ENCODE assay signal across 8 cellular contexts in the genomic region with DNA sequence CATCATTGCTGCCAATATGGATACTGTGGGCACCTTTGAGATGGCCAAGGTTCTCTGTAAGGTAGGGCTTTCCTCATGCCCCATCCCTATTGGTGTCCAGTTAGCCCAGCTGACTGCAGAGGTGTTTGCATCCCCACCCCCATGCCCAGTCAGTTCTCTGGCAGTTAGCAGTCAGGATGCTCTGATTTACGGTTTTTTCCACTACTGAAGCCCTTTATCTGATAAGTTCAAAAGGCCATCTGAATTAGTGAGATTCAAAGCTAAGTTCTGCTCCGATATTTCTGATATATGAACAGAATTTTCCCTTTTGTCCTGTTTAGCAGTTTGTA. TPM values are rescaled to one million over a fixed set of nuclear protein-coding genes. Genes with fewer than 3 reads are reported as not detected.
DNase-seq lines count a peak whose midpoint lies in the region; ATAC-seq, FAIRE-seq and TF ChIP-seq lines count a peak whose summit lies in the region.

No MANE protein-coding gene starts in this region.

- ATAC-seq in GM12878 (peak; percentile 25), GM19397 (IDR thresholded peaks at IDR 0.05; ENCODE audit: unreplicated experiment) (no peak), HG02798 (IDR thresholded peaks at IDR 0.05; ENCODE audit: poor library complexity, unreplicated experiment) (no peak)

- DNase-seq in left ventricle myocardium inferior (no peak), cardiac septum (ENCODE audit: low spot score) (no peak), GM12878 (ENCODE audit: low read depth, low spot score) (no peak), mesenteric fat pad (ENCODE audit: low spot score) (peak; percentile 55), retina (no peak), AML-193 (lab: John Stamatoyannopoulos, UW) (no peak)

- H3K27ac ChIP-seq in left ventricle myocardium inferior (replicated peaks) (peak overlapping the region; percentile 97), GM12878 (ENCODE audit: control insufficient read depth, insufficient read depth) (peak overlapping the region; percentile 84; the same call in 1 of the 2 replicates)

- in situ Hi-C loops in GM12878 (cut with MboI): no loop called here

- intact Hi-C loops in left ventricle myocardium inferior (cut with micrococcal nuclease): no loop called here
- intact Hi-C loops in cardiac septum (cut with DNase I): no loop called here
- intact Hi-C loops in GM12878 (cut with micrococcal nuclease; ENCODE audit: unreplicated experiment): no loop called here

- BruUV-seq in GM12878 (replicated peaks; lab: Mats Ljungman, UMichigan): no TSS peak

- peak overlapping the region; percentile 93 for H3K4me2 ChIP-seq in GM12878 (ENCODE audit: control insufficient read depth, insufficient read depth)

- H3K9ac ChIP-seq in GM12878 (ENCODE audit: control insufficient read depth, insufficient read depth, low read length): peak overlapping the region; percentile 92

- WGBS in GM12878 (ENCODE audit: insufficient coverage, insufficient replicate concordance, low lambda C conversion rate, missing lambda C conversion rate): 79% methylated on average over 2 of the region's 2 CpGs

- RAD21 ChIA-PET in GM12878 (lab: Charles Lee; ENCODE audit: unreplicated experiment): interaction anchor here (2.3 kb wide), 1 partner anchor 9 kb away, joined by 13 read pairs; a partner anchor contains a TSS

- FAIRE-seq in GM12878 (lab: Jason Lieb, UNC): no peak

- no peak for TF ChIP-seq RAD21 in GM12878 (IDR thresholded peaks at IDR 0.05; ENCODE audit: insufficient read depth, low read depth, low read length)

- H2AFZ ChIP-seq in GM12878 (ENCODE audit: control insufficient read depth, low read depth, low read length): no peak overlapping the region

- POLR2A ChIA-PET in GM12878 (lab: Charles Lee): interaction anchor here (1.7 to 2.1 kb wide), 2 partner anchors 9 to 37 kb away, joined by 4 to 15 read pairs; a partner anchor contains a TSS

- SMC1A ChIA-PET in GM12878 (lab: Charles Lee; ENCODE audit: uncharacterized antibody, unreplicated experiment): interaction anchor here (0.9 to 2.8 kb wide), 3 partner anchors 9 to 14 kb away, joined by 4 to 12 read pairs (median 6); a partner anchor contains a TSS

- TF ChIP-seq EP300 in GM12878 (IDR thresholded peaks at IDR 0.05; ENCODE audit: borderline replicate concordance in 1 of 2, control insufficient read depth in 1 of 2, low read depth in 2 of 2, low read length in 2 of 2): no peak

- TF ChIP-seq CTCF in left ventricle myocardium inferior (IDR thresholded peaks at IDR 0.05; ENCODE audit: borderline replicate concordance) (no peak), GM12878 (IDR thresholded peaks at IDR 0.05 in 2 of 3, conservative IDR thresholded peaks at IDR 0.05 in 1 of 3; ENCODE audit: control insufficient read depth in 2 of 3, extremely low read depth in 1 of 3, insufficient read depth in 1 of 3, low read depth in 3 of 3, low read length in 3 of 3) (no peak)

- no peaks in the 10 kb centered on the region for H3K9me3 ChIP-seq in left ventricle myocardium inferior (replicated peaks)
- H3K9me3 ChIP-seq in GM12878 (replicated peaks; ENCODE audit: control insufficient read depth, insufficient read depth, low read length): no peaks in the 10 kb centered on the region

- H3K79me2 ChIP-seq in GM12878 (ENCODE audit: control insufficient read depth, insufficient read depth, low read length): peaks cover 35% of the 10 kb centered on the region

- peaks cover 37% of the 10 kb centered on the region for H3K36me3 ChIP-seq in left ventricle myocardium inferior
- H3K36me3 ChIP-seq in GM12878 (ENCODE audit: control insufficient read depth in 2 of 2, insufficient read depth in 2 of 2, low read length in 1 of 2): peaks cover 4 to 28% of the 10 kb centered on the region in 2 experiments

- no peaks in the 10 kb centered on the region for H4K20me1 ChIP-seq in GM12878 (ENCODE audit: control insufficient read depth, insufficient read depth)

- TF ChIP-seq POLR2A in GM12878 (IDR thresholded peaks at IDR 0.05; ENCODE audit: low read depth, low read length): no peak

- H3K4me1 ChIP-seq in left ventricle myocardium inferior (peaks cover 66% of the 10 kb centered on the region), GM12878 (ENCODE audit: control insufficient read depth, insufficient read depth, low read length) (peaks cover 14% of the 10 kb centered on the region)

- H3K27me3 ChIP-seq in left ventricle myocardium inferior (ENCODE audit: low read depth): no peaks in the 10 kb centered on the region
- no peaks in the 10 kb centered on the region for H3K27me3 ChIP-seq in GM12878 (replicated peaks in 1 of 2; ENCODE audit: control insufficient read depth in 2 of 2, insufficient read depth in 2 of 2, low read length in 1 of 2)

- H3K4me3 ChIP-seq in left ventricle myocardium inferior (peak overlapping the region; percentile 90), GM12878 (peak overlapping the region; percentile 87)

- CTCF ChIA-PET in GM12878 (lab: Yijun Ruan, JAX): interaction anchor here (0.7 to 3.0 kb wide), 8 partner anchors 9 to 100 kb away, joined by 3 to 12 read pairs (median 4); a partner anchor contains a TSS

RNA-seq across cellular contexts. Expression of a gene that starts 0.8 kb away (rescaled TPM):
- total RNA-seq in left ventricle myocardium inferior (29.7 TPM), cardiac septum (33.2 TPM), GM12878 (2014; rRNA removed) (61.9 and 62.4 TPM in 2 replicates), GM12878 (2014; rRNA removed; fragmentation: Illumina TruSeq; extraction: Trizol) (58.6 and 61.0 TPM in 2 replicates), GM12878 (2021) (54.7 and 59.8 TPM in 2 replicates), mesenteric fat pad (46.5 TPM)
- total RNA-seq in GM12878 (2013; cell fraction: nucleolus; rRNA removed): 36.5 and 40.3 TPM in 2 replicates
- 62.4 TPM for polyA plus RNA-seq in GM12878 (2011; ENCODE audit: low read depth)
- polyA plus RNA-seq in GM12878 (2011; rRNA removed) (57.3 and 80.3 TPM in 2 replicates), GM12878 (2014; fragmentation: Illumina TruSeq; extraction: Trizol) (65.9 and 97.8 TPM in 2 replicates), GM12878 (2014; fragmentation: Nextera tagmentation; extraction: Ambion mirVana) (10 to 100 TPM; 67.0 to 67.9 TPM), GM12878 (2014; rRNA removed) (40.1 and 55.1 TPM in 2 replicates), GM12878 (2016; fragmentation: Nextera tagmentation; extraction: Ambion mirVana) (10 to 100 TPM; 56.0 to 59.6 TPM)
- 62.4 and 62.5 TPM in 2 replicates for polyA plus RNA-seq in GM12878 (2011; cell fraction: cytosol; rRNA removed)
- 112 and 164 TPM in 2 replicates for polyA plus RNA-seq in GM12878 (2011; cell fraction: nucleus; rRNA removed)
- polyA plus RNA-seq in GM12878 (2012): 66.1 and 80.1 TPM in 2 replicates
- polyA minus RNA-seq in GM12878 (2011; rRNA and poly(A)+ RNA removed): 45.3 and 52.4 TPM in 2 replicates
- polyA minus RNA-seq in GM12878 (2011; cell fraction: cytosol; rRNA and poly(A)+ RNA removed): 9.2 and 14.6 TPM in 2 replicates
- polyA minus RNA-seq in GM12878 (2011; cell fraction: nucleus; rRNA and poly(A)+ RNA removed): 46.7 and 54.3 TPM in 2 replicates

RNA-seq across cellular contexts. Expression of a gene that starts 1.3 kb away (rescaled TPM):
- total RNA-seq in left ventricle myocardium inferior (214 TPM), cardiac septum (167 TPM), GM12878 (2014; rRNA removed) (172 and 220 TPM in 2 replicates), GM12878 (2014; rRNA removed; fragmentation: Illumina TruSeq; extraction: Trizol) (279 and 289 TPM in 2 replicates), GM12878 (2021) (163 and 164 TPM in 2 replicates), mesenteric fat pad (169 TPM)
- total RNA-seq in GM12878 (2013; cell fraction: nucleolus; rRNA removed): 43.8 and 44.2 TPM in 2 replicates
- 316 TPM for polyA plus RNA-seq in GM12878 (2011; ENCODE audit: low read depth)
- polyA plus RNA-seq in GM12878 (2011; rRNA removed) (237 and 279 TPM in 2 replicates), GM12878 (2014; fragmentation: Illumina TruSeq; extraction: Trizol) (298 and 308 TPM in 2 replicates), GM12878 (2014; fragmentation: Nextera tagmentation; extraction: Ambion mirVana) (100 to 1,000 TPM; 838 to 991 TPM), GM12878 (2014; rRNA removed) (265 and 301 TPM in 2 replicates), GM12878 (2016; fragmentation: Nextera tagmentation; extraction: Ambion mirVana) (100 to 1,000 TPM; 307 to 335 TPM)
- 195 and 203 TPM in 2 replicates for polyA plus RNA-seq in GM12878 (2011; cell fraction: cytosol; rRNA removed)
- 94.1 and 130 TPM in 2 replicates for polyA plus RNA-seq in GM12878 (2011; cell fraction: nucleus; rRNA removed)
- 204 and 228 TPM in 2 replicates for polyA plus RNA-seq in GM12878 (2012)
- 66.7 and 78.1 TPM in 2 replicates for polyA minus RNA-seq in GM12878 (2011; rRNA and poly(A)+ RNA removed)
- polyA minus RNA-seq in GM12878 (2011; cell fraction: cytosol; rRNA and poly(A)+ RNA removed): 19.9 and 33.5 TPM in 2 replicates
- polyA minus RNA-seq in GM12878 (2011; cell fraction: nucleus; rRNA and poly(A)+ RNA removed): 20.9 and 30.9 TPM in 2 replicates

RNA-seq across cellular contexts. Expression of a gene that starts 8.9 kb away (rescaled TPM):
- 30.6 TPM for total RNA-seq in left ventricle myocardium inferior
- total RNA-seq in cardiac septum: 42.3 TPM
- 41.1 and 41.5 TPM in 2 replicates for total RNA-seq in GM12878 (2013; cell fraction: nucleolus; rRNA removed)
- 50.9 and 52.5 TPM in 2 replicates for total RNA-seq in GM12878 (2014; rRNA removed)
- 56.5 and 57.9 TPM in 2 replicates for total RNA-seq in GM12878 (2014; rRNA removed; fragmentation: Illumina TruSeq; extraction: Trizol)
- total RNA-seq in GM12878 (2021): 66.6 and 69.5 TPM in 2 replicates
- 29.7 TPM for polyA plus RNA-seq in GM12878 (2011; ENCODE audit: low read depth)
- polyA plus RNA-seq in GM12878 (2011; rRNA removed): 47.5 and 55.8 TPM in 2 replicates
- 39.2 and 41.2 TPM in 2 replicates for polyA plus RNA-seq in GM12878 (2011; cell fraction: cytosol; rRNA removed)
- 62.9 and 84.5 TPM in 2 replicates for polyA plus RNA-seq in GM12878 (2011; cell fraction: nucleus; rRNA removed)
- polyA plus RNA-seq in GM12878 (2012): 35.4 and 42.9 TPM in 2 replicates
- polyA plus RNA-seq in GM12878 (2014; fragmentation: Illumina TruSeq; extraction: Trizol): 71.1 and 71.8 TPM in 2 replicates
- polyA plus RNA-seq in GM12878 (2014; fragmentation: Nextera tagmentation; extraction: Ambion mirVana): 10 to 100 TPM; 27.8 to 58.8 TPM
- 46.8 and 48.9 TPM in 2 replicates for polyA plus RNA-seq in GM12878 (2014; rRNA removed)
- polyA plus RNA-seq in GM12878 (2016; fragmentation: Nextera tagmentation; extraction: Ambion mirVana): 10 to 100 TPM; 77.2 to 77.8 TPM
- polyA minus RNA-seq in GM12878 (2011; rRNA and poly(A)+ RNA removed): 29.3 and 32.5 TPM in 2 replicates
- 11.6 and 12.6 TPM in 2 replicates for polyA minus RNA-seq in GM12878 (2011; cell fraction: cytosol; rRNA and poly(A)+ RNA removed)
- polyA minus RNA-seq in GM12878 (2011; cell fraction: nucleus; rRNA and poly(A)+ RNA removed): 29.9 and 52.8 TPM in 2 replicates
- total RNA-seq in mesenteric fat pad: 73.3 TPM

RNA-seq across cellular contexts. Expression of a gene that starts 17.6 kb away (rescaled TPM):
- 16.6 TPM for total RNA-seq in left ventricle myocardium inferior
- total RNA-seq in cardiac septum: 16.7 TPM
- total RNA-seq in GM12878 (2013; cell fraction: nucleolus; rRNA removed): 9.7 and 15.0 TPM in 2 replicates
- 11.1 and 15.4 TPM in 2 replicates for total RNA-seq in GM12878 (2014; rRNA removed)
- 9.3 and 10.4 TPM in 2 replicates for total RNA-seq in GM12878 (2014; rRNA removed; fragmentation: Illumina TruSeq; extraction: Trizol)
- total RNA-seq in GM12878 (2021): 12.6 and 12.8 TPM in 2 replicates
- 8.8 TPM for polyA plus RNA-seq in GM12878 (2011; ENCODE audit: low read depth)
- 19.3 and 21.9 TPM in 2 replicates for polyA plus RNA-seq in GM12878 (2011; rRNA removed)
- 15.4 and 17.9 TPM in 2 replicates for polyA plus RNA-seq in GM12878 (2011; cell fraction: cytosol; rRNA removed)
- 18.4 and 19.1 TPM in 2 replicates for polyA plus RNA-seq in GM12878 (2011; cell fraction: nucleus; rRNA removed)
- polyA plus RNA-seq in GM12878 (2012): 9.5 and 13.8 TPM in 2 replicates
- 10.1 and 13.5 TPM in 2 replicates for polyA plus RNA-seq in GM12878 (2014; fragmentation: Illumina TruSeq; extraction: Trizol)
- polyA plus RNA-seq in GM12878 (2014; fragmentation: Nextera tagmentation; extraction: Ambion mirVana): 10 to 100 TPM; 39.2 to 45.8 TPM
- polyA plus RNA-seq in GM12878 (2014; rRNA removed): 14.2 and 27.7 TPM in 2 replicates
- polyA plus RNA-seq in GM12878 (2016; fragmentation: Nextera tagmentation; extraction: Ambion mirVana): 10 to 100 TPM; 38.0 to 38.9 TPM
- polyA minus RNA-seq in GM12878 (2011; rRNA and poly(A)+ RNA removed): 6.7 and 9.6 TPM in 2 replicates
- polyA minus RNA-seq in GM12878 (2011; cell fraction: cytosol; rRNA and poly(A)+ RNA removed): 5.4 TPM in 1 of 2 replicates, not detected in the other
- 11.2 and 14.9 TPM in 2 replicates for polyA minus RNA-seq in GM12878 (2011; cell fraction: nucleus; rRNA and poly(A)+ RNA removed)
- 10.3 TPM for total RNA-seq in mesenteric fat pad

RNA-seq across cellular contexts. Expression of a gene that starts 20.2 kb away (rescaled TPM):
- 33.1 TPM for total RNA-seq in left ventricle myocardium inferior
- 30.0 TPM for total RNA-seq in cardiac septum
- total RNA-seq in GM12878 (2013; cell fraction: nucleolus; rRNA removed): 46.5 and 49.6 TPM in 2 replicates
- 31.7 and 35.6 TPM in 2 replicates for total RNA-seq in GM12878 (2014; rRNA removed)
- 47.4 and 49.4 TPM in 2 replicates for total RNA-seq in GM12878 (2014; rRNA removed; fragmentation: Illumina TruSeq; extraction: Trizol)
- total RNA-seq in GM12878 (2021): 33.0 and 35.5 TPM in 2 replicates
- polyA plus RNA-seq in GM12878 (2011; ENCODE audit: low read depth): 71.9 TPM
- polyA plus RNA-seq in GM12878 (2011; rRNA removed): 81.0 and 81.1 TPM in 2 replicates
- 53.6 and 68.7 TPM in 2 replicates for polyA plus RNA-seq in GM12878 (2011; cell fraction: cytosol; rRNA removed)
- 31.4 and 41.7 TPM in 2 replicates for polyA plus RNA-seq in GM12878 (2011; cell fraction: nucleus; rRNA removed)
- polyA plus RNA-seq in GM12878 (2012): 68.3 and 71.1 TPM in 2 replicates
- polyA plus RNA-seq in GM12878 (2014; fragmentation: Illumina TruSeq; extraction: Trizol): 97.5 and 107 TPM in 2 replicates
- 100 to 1,000 TPM; 110 to 151 TPM for polyA plus RNA-seq in GM12878 (2014; fragmentation: Nextera tagmentation; extraction: Ambion mirVana)
- polyA plus RNA-seq in GM12878 (2014; rRNA removed): 63.8 and 73.8 TPM in 2 replicates
- 100 to 1,000 TPM in 1 of 2 experiments, 10 to 100 TPM in 1; 88.5 to 103 TPM for polyA plus RNA-seq in GM12878 (2016; fragmentation: Nextera tagmentation; extraction: Ambion mirVana)
- 29.9 and 60.0 TPM in 2 replicates for polyA minus RNA-seq in GM12878 (2011; rRNA and poly(A)+ RNA removed)
- 11.2 and 15.0 TPM in 2 replicates for polyA minus RNA-seq in GM12878 (2011; cell fraction: cytosol; rRNA and poly(A)+ RNA removed)
- 4.5 and 6.5 TPM in 2 replicates for polyA minus RNA-seq in GM12878 (2011; cell fraction: nucleus; rRNA and poly(A)+ RNA removed)
- 58.7 TPM for total RNA-seq in mesenteric fat pad
